8 cellular contexts compared by ENCODE assay signal in genomic region chrX:46574337-46574940, GRCh38. TPM values are rescaled to one million over a fixed set of nuclear protein-coding genes. Genes with fewer than 3 reads are reported as not detected.
A peak's percentile ranks its signal among the peaks of the same experiment; 100 is the strongest.
DNase-seq lines count a peak whose midpoint lies in the region; ATAC-seq and TF ChIP-seq lines count a peak whose summit lies in the region.

No MANE protein-coding gene starts in this region.

- no peak for TF ChIP-seq POLR2A in transverse colon (IDR thresholded peaks at IDR 0.05)

- peak overlapping the region in 1 of 2 donors; percentile 89 for H3K27ac ChIP-seq in lung (ENCODE audit: low read depth in 1 of 2, low read length in 1 of 2)
- H3K27ac ChIP-seq in transverse colon, result peak overlapping the region; percentile 72 to 81 (median 78)

- DNase-seq in T-helper 1 cell (peak; percentile 8 to 42 (median 23)), lung (ENCODE audit: low spot score) (no peak), transverse colon (no peak), amniotic stem cell (lab: John Stamatoyannopoulos, UW) (no peak), AG20443 (ENCODE audit: low spot score) (no peak)
- peak; percentile 39 for DNase-seq in central memory CD4-positive, alpha-beta T cell

- H3K4me3 ChIP-seq in GM12875 (ENCODE audit: low read depth, low read length), result peak overlapping the region; percentile 72
- H3K4me3 ChIP-seq in lung, result peak overlapping the region; percentile 25
- H3K4me3 ChIP-seq in transverse colon, result peak overlapping the region; percentile 48 to 66 (median 54)

- peaks cover 0 to 13% of the 10 kb centered on the region in 2 donors for H3K9me3 ChIP-seq in lung (ENCODE audit: control insufficient read depth in 2 of 2, insufficient read depth in 1 of 2, low read length in 1 of 2)
- H3K9me3 ChIP-seq in transverse colon, result no peaks in the 10 kb centered on the region

- ATAC-seq in HG02943 (IDR thresholded peaks at IDR 0.05; ENCODE audit: low read depth, unreplicated experiment) (peak; percentile 4), lung (ENCODE audit: insufficient read depth, low FRiP score) (no peak)

- 2 to 43% methylated on average over 22 to 79 of the region's 79 CpGs for WGBS in lung, 2 donors
- 79% methylated on average over 50 of the region's 79 CpGs; no CpG with 5 or more reads in 1 of the 2 donors for WGBS in transverse colon (ENCODE audit: low coverage in 1 of 2), 2 donors

- in situ Hi-C loops in transverse colon (cut with MboI; ENCODE audit: low pct_ligation_motif_present in 1 of 4, low pct_unique_long_range_greater_than_20kb in 1 of 4, low sequenced_read_pairs in 3 of 4), result loop anchor here in 1 of 4 donors (25.0 kb wide), 1 partner anchor 213 kb away; no protein-coding TSS in a partner anchor

- H3K4me1 ChIP-seq in lung (ENCODE audit: control insufficient read depth in 2 of 2, insufficient read depth in 2 of 2, low read length in 2 of 2) (peaks cover 2 to 5% of the 10 kb centered on the region in 2 donors), transverse colon (peaks cover 0 to 14% (median 10%) of the 10 kb centered on the region in 4 donors)

- no peak for TF ChIP-seq EP300 in transverse colon (IDR thresholded peaks at IDR 0.05; ENCODE audit: low read depth)

- H3K36me3 ChIP-seq in lung (ENCODE audit: control insufficient read depth in 2 of 2, insufficient read depth in 2 of 2, low read length in 2 of 2), result no peaks in the 10 kb centered on the region
- H3K36me3 ChIP-seq in transverse colon, result no peaks in the 10 kb centered on the region

- TF ChIP-seq CTCF in GM12875 (IDR thresholded peaks at IDR 0.05; ENCODE audit: borderline replicate concordance, insufficient read depth, low read depth, low read length) (no peak), lung (IDR thresholded peaks at IDR 0.05; ENCODE audit: control extremely low read depth, extremely low read depth) (no peak), transverse colon (IDR thresholded peaks at IDR 0.05) (no peak)

- intact Hi-C loops in transverse colon (cut with DNase I; ENCODE audit: low total_unique reads), result no loop called here

- H3K27me3 ChIP-seq in lung (ENCODE audit: control insufficient read depth, insufficient read depth) (no peaks in the 10 kb centered on the region), transverse colon (peaks cover 7% of the 10 kb centered on the region)

RNA-seq across cellular contexts. Expression of gene CHST7, which starts 0.9 kb away (rescaled TPM):
- total RNA-seq in lung (1 to 10 TPM; 8.3 to 8.5 TPM), transverse colon (10 to 100 TPM in 1 of 4 donors, 1 to 10 TPM in 3; 4.9 to 10.3 (median 7.6) TPM)
- polyA plus RNA-seq in lung, result 1 to 10 TPM; 2.0 to 7.4 TPM

RNA-seq across cellular contexts. Expression of gene ZNF674, which starts 29.2 kb away (rescaled TPM):
- total RNA-seq in lung, result 10 to 100 TPM in 1 of 2 donors, 1 to 10 TPM in 1; 4.2 to 11.3 TPM
- 1 to 10 TPM; 1.2 to 1.6 TPM for polyA plus RNA-seq in lung
- total RNA-seq in transverse colon, result 10 to 100 TPM in 1 of 4 donors, 1 to 10 TPM in 2, under 1 TPM in 1; 0.37 to 11.0 (median 5.6) TPM

Comparison
In these comparisons a context has a peak if more than half of its experiments do, and no peak if none do; other contexts are left out.
1. DNase-seq: peak in T-helper 1 cell (5 of 5) and central memory CD4-positive, alpha-beta T cell (single experiment); none in lung (single experiment), transverse colon (single experiment), amniotic stem cell (single experiment) and AG20443 (single experiment).
2. Peak in every context shown above with its lines, with median percentiles within 50 percentile points of each other: H3K4me3 ChIP-seq.